In the genomic region with DNA sequence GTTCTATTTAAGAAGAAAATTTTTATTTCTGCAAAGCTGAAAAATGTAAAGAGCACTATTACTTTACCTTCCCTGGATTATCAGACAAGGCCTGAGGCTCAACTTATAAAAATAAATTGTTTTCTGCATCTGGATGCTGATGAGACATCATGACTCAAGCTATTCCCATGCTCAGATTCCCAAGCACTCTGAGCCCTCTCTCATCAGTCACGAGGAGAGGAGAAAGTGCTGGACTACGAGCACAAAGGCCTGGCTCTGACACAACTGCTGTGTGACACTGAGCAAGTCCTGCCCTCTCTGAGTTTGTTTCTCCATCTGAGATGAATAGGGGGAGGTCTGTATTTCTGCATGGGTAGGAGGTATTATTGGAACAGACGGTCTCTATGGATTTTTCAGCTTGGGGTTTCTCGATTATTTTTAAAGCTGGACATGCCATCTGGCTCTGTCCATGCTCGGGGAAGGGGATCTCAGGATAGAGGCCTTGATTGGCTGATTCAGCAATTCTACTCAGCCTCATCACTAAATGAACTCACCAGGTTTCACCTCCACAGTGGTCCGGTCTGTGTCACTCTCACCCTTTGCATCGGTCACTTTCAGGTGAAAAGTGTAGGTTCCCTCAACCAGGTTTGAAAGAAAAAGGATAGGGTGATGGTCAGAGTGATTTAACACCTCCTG, we compare ENCODE assay signal across 14 cellular contexts.
A peak's percentile ranks its signal among the peaks of the same experiment; 100 is the strongest.
DNase-seq lines count a peak whose midpoint lies in the region; ATAC-seq, FAIRE-seq and TF ChIP-seq lines count a peak whose summit lies in the region.
"Had no signal": no experiment of that assay in that cellular context is flagged by ENCODE, and none has a peak within 500 bp of the region (broad histone marks: within the 10 kb centered on the region; RNA-seq: fewer than 3 reads in every experiment).

No MANE protein-coding gene starts in this region.

- ATAC-seq in A549 (0 out of 6 replicates have a peak, but pooled peaks of 1 of the 2 experiments have one; percentile 54), T-helper 17 cell (no peak)
- ATAC-seq: activated CD4-positive, CD25-positive, alpha-beta regulatory T cell treated with anti-CD3 and anti-CD28 coated beads, Interleukin-2, amount 50 U/mL, for 24 hours had no signal

- H2AK5ac ChIP-seq in H9 (ENCODE audit: insufficient read length, low read length): no peak overlapping the region

- no peak overlapping the region for H2AFZ ChIP-seq in hepatocyte
- H2AFZ ChIP-seq in H9 (ENCODE audit: low read length): no peak overlapping the region

- no peaks in the 10 kb centered on the region for H3K9me3 Mint-ChIP-seq in H9

- TF ChIP-seq EP300 in A549 (IDR thresholded peaks at IDR 0.05): no peak

- no peaks in the 10 kb centered on the region for H3K27me3 Mint-ChIP-seq in H9 (ENCODE audit: low read depth)
- no peaks in the 10 kb centered on the region for H3K27me3 Mint-ChIP-seq in T-helper 17 cell

- H3K56ac ChIP-seq in H9 (ENCODE audit: insufficient read length, low read depth, low read length): no peak overlapping the region

- H3K23ac ChIP-seq in H9 (ENCODE audit: insufficient read length, low read depth, low read length): no peak overlapping the region

- no peaks in the 10 kb centered on the region for H4K20me1 ChIP-seq in hepatocyte (ENCODE audit: insufficient read depth, poor library complexity, severe bottlenecking)
- H4K20me1 ChIP-seq in H9 (ENCODE audit: control insufficient read depth, insufficient read depth, insufficient read length): no peaks in the 10 kb centered on the region

- H4K5ac ChIP-seq in H9 (ENCODE audit: insufficient read length, low read depth, low read length): no peak overlapping the region

- POLR2A ChIA-PET in A549 (lab: Yijun Ruan, JAX): interaction anchor here (1.4 kb wide), 1 partner anchor 108 kb away, joined by 3 read pairs; a partner anchor contains a TSS

- no peak for TF ChIP-seq RAD21 in A549 (conservative IDR thresholded peaks at IDR 0.05 in 1 of 2, IDR thresholded peaks at IDR 0.05 in 1 of 2)

- H3K4me1 ChIP-seq in A549 (peaks cover 2% of the 10 kb centered on the region; the same call in 1 of the 3 replicates), hepatocyte (ENCODE audit: insufficient read depth) (peaks cover 34% of the 10 kb centered on the region), H9 (ENCODE audit: insufficient read depth, low read length) (no peaks in the 10 kb centered on the region), colonic mucosa (no peaks in the 10 kb centered on the region)

- no peaks in the 10 kb centered on the region for H3K23me2 ChIP-seq in H9 (ENCODE audit: insufficient read length, low read depth, low read length, poor library complexity, severe bottlenecking)

- DNase-seq in A549 (ENCODE audit: low read depth in 1 of 2, low spot score in 1 of 2) (no peak), HS-5 (ENCODE audit: low read depth) (peak; percentile 84), astrocyte of the spinal cord (ENCODE audit: low read depth, low spot score) (peak; percentile 89), hepatocyte (ENCODE audit: low spot score) (peak; percentile 22), cortex of kidney (lab: John Stamatoyannopoulos, UW) (no peak), H9 (no peak), T-helper 17 cell (no peak), colonic mucosa (no peak)
- DNase-seq: activated gamma-delta T cell; effector CD4-positive, alpha-beta T cell; kidney glomerular epithelial cell; NCI-H1694; Peyer's patch had no signal

- H3K4ac ChIP-seq in H9 (ENCODE audit: low read depth, low read length): no peak overlapping the region

- no peaks in the 10 kb centered on the region for H3K9me2 ChIP-seq in hepatocyte (replicated peaks; ENCODE audit: insufficient read depth)

- H4K91ac ChIP-seq in H9 (ENCODE audit: insufficient read length, low read depth, low read length): no peak overlapping the region

- H2BK15ac ChIP-seq in H9 (ENCODE audit: low read depth, low read length): no peak overlapping the region

- H4K8ac ChIP-seq in H9 (replicated peaks; ENCODE audit: insufficient read length, low read depth, low read length): no peak overlapping the region

- no peak overlapping the region for H3T11ph ChIP-seq in H9 (ENCODE audit: low read length)

- no peak for TF ChIP-seq CTCF in A549 (IDR thresholded peaks at IDR 0.05)
- no peak for TF ChIP-seq CTCF in astrocyte of the spinal cord (IDR thresholded peaks at IDR 0.05; ENCODE audit: low read depth, low read length)
- TF ChIP-seq CTCF in hepatocyte (IDR thresholded peaks at IDR 0.05; ENCODE audit: poor library complexity): no peak
- TF ChIP-seq CTCF in H9 (conservative IDR thresholded peaks at IDR 0.05): no peak
- no peak for TF ChIP-seq CTCF in colonic mucosa (IDR thresholded peaks at IDR 0.05)

- H3K4me3 Mint-ChIP-seq in H9 (no peak overlapping the region), T-helper 17 cell (no peak overlapping the region)

- no peak overlapping the region for H3K4me2 ChIP-seq in A549
- no peak overlapping the region for H3K4me2 ChIP-seq in hepatocyte
- no peak overlapping the region for H3K4me2 ChIP-seq in H9 (ENCODE audit: insufficient read depth, insufficient read length, low read length)

- FAIRE-seq in A549 (lab: Jason Lieb, UNC): no peak

- H3K27ac ChIP-seq in A549: peak overlapping the region in 1 of 2 experiments; percentile 23; a peak in 1 of 6 replicates
- peak overlapping the region; percentile 63 for H3K27ac ChIP-seq in hepatocyte
- no peak overlapping the region for H3K27ac ChIP-seq in H9 (ENCODE audit: insufficient read length, low read depth, low read length)
- H3K27ac ChIP-seq in colonic mucosa: no peak overlapping the region
- H3K27ac ChIP-seq: Peyer's patch had no signal

- H2BK120ac ChIP-seq in H9 (ENCODE audit: low read depth, low read length, poor library complexity, severe bottlenecking): no peak overlapping the region

- no peak overlapping the region for H2BK20ac ChIP-seq in H9 (ENCODE audit: low read depth, low read length, poor library complexity, severe bottlenecking)

- intact Hi-C loops in colonic mucosa (cut with DNase I): loop anchor here (10.0 kb wide), 1 partner anchor 275 kb away; no protein-coding TSS in a partner anchor

- H2BK5ac ChIP-seq in H9 (ENCODE audit: insufficient read length, low read length): no peak overlapping the region

- no peak overlapping the region for H2BK12ac ChIP-seq in H9 (ENCODE audit: insufficient read length, low read depth, low read length)

- H3K9ac ChIP-seq in H9 (ENCODE audit: extremely low read depth, insufficient read length, low read length) (no peak overlapping the region), colonic mucosa (ENCODE audit: low read depth in 2 of 2, low read length in 2 of 2) (no peak overlapping the region)

- no peaks in the 10 kb centered on the region for H3K79me1 ChIP-seq in H9 (ENCODE audit: insufficient read depth, low read depth, low read length, poor library complexity, severe bottlenecking)

- no peaks in the 10 kb centered on the region for H3K4me1 Mint-ChIP-seq in H9
- peaks cover 12% of the 10 kb centered on the region for H3K4me1 Mint-ChIP-seq in T-helper 17 cell

- H3K14ac ChIP-seq in H9 (ENCODE audit: insufficient read depth, low read length): no peak overlapping the region

- CTCF ChIA-PET in A549 (lab: Yijun Ruan, JAX): interaction anchor here (1.5 to 6.3 kb wide), 4 partner anchors 115 to 326 kb away, joined by 4 to 45 read pairs (median 20); no protein-coding TSS in a partner anchor

- in situ Hi-C loops in astrocyte of the spinal cord (cut with HindIII; ENCODE audit: low sequenced_read_pairs): no loop called here

- H3K9me3 ChIP-seq in A549: no peaks in the 10 kb centered on the region
- H3K9me3 ChIP-seq in hepatocyte (ENCODE audit: low read depth): no peaks in the 10 kb centered on the region
- no peaks in the 10 kb centered on the region for H3K9me3 ChIP-seq in H9 (ENCODE audit: control insufficient read depth, low read depth, low read length)
- H3K9me3 ChIP-seq in T-helper 17 cell (ENCODE audit: control insufficient read depth, low read length, poor library complexity, severe bottlenecking): no peaks in the 10 kb centered on the region
- H3K9me3 ChIP-seq in colonic mucosa: no peaks in the 10 kb centered on the region
- H3K9me3 ChIP-seq: Peyer's patch had no signal

- H3K4me3 ChIP-seq in A549: no peak overlapping the region
- H3K4me3 ChIP-seq in astrocyte of the spinal cord (ENCODE audit: low read depth, low read length): no peak overlapping the region
- H3K4me3 ChIP-seq in hepatocyte: no peak overlapping the region
- no peak overlapping the region for H3K4me3 ChIP-seq in colonic mucosa
- H3K4me3 ChIP-seq: Peyer's patch had no signal

- H3K27ac Mint-ChIP-seq in H9 (no peak overlapping the region), T-helper 17 cell (no peak overlapping the region)

- H3K79me2 ChIP-seq in hepatocyte (no peaks in the 10 kb centered on the region), H9 (ENCODE audit: insufficient read depth, low read length) (no peaks in the 10 kb centered on the region)

- no peak for TF ChIP-seq POLR2A in A549 (IDR thresholded peaks at IDR 0.05; ENCODE audit: low read length)

- H3K27me3 ChIP-seq in hepatocyte (no peaks in the 10 kb centered on the region), H9 (ENCODE audit: insufficient read depth, low read length) (no peaks in the 10 kb centered on the region), colonic mucosa (no peaks in the 10 kb centered on the region)
- H3K27me3 ChIP-seq: Peyer's patch had no signal

- H3K36me3 Mint-ChIP-seq in H9 (ENCODE audit: insufficient read depth in 1 of 3, low read depth in 3 of 3): peaks cover 22 to 60% (median 34%) of the 10 kb centered on the region in 3 experiments; a peak in 6 of 7 replicates
- peaks cover 8% of the 10 kb centered on the region for H3K36me3 Mint-ChIP-seq in T-helper 17 cell (ENCODE audit: low read depth)

- H3K36me3 ChIP-seq in hepatocyte (replicated peaks; ENCODE audit: insufficient read depth, low read depth) (no peaks in the 10 kb centered on the region), colonic mucosa (peaks cover 15% of the 10 kb centered on the region)

- 75% methylated on average over 7 of the region's 7 CpGs for WGBS in A549 (ENCODE audit: missing lambda C conversion rate)
- 88% methylated on average over 7 of the region's 7 CpGs for WGBS in hepatocyte (ENCODE audit: low lambda C conversion rate, missing lambda C conversion rate)
- WGBS in H9 (ENCODE audit: extremely low coverage, insufficient read length, low lambda C conversion rate): no CpG with 5 or more reads among the region's 7 CpGs

- no peak overlapping the region for H3K18ac ChIP-seq in H9 (ENCODE audit: insufficient read length, low read depth, low read length)

TF ChIP-seq in A549, 52 proteins besides CTCF, POLR2A, EP300 and RAD21:
- TF ChIP-seq MAFK (IDR thresholded peaks at IDR 0.05; ENCODE audit: partially characterized antibody) (peak; percentile 60), RNF2 (IDR thresholded peaks at IDR 0.05; ENCODE audit: borderline replicate concordance, low read depth) (no peak)

Comparison
In these comparisons a context has a peak if more than half of its experiments do, and no peak if none do; other contexts are left out.
1. DNase-seq: peak in HS-5 (single experiment), astrocyte of the spinal cord (single experiment) and hepatocyte (single experiment); none in A549 (0 of 2), cortex of kidney (single experiment), H9 (single experiment), T-helper 17 cell (0 of 3) and colonic mucosa (single experiment).